In the genomic region with DNA sequence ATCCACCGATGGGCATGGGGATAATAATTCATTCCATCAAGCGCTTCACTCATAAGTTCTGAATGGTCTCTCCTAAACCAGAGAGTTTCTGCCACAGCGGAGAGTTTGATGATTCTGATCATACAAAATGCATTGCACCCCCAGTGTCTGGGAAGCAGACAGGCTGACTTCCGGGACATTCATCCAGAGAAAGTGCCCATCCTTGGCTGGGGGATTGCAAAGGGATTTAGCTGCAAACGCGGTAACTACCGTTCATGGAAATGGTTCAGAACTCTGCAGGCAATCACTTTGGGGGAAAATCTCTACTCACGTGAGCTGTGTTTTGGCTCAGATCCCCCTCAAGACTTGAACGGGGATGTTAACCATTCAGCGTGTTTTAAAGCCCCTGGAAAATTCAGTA, we compare ENCODE assay signal across 32 cellular contexts. TPM values are rescaled to one million over a fixed set of nuclear protein-coding genes. Genes with fewer than 3 reads are reported as not detected.
"Had no signal": no experiment of that assay in that cellular context is flagged by ENCODE, and none has a peak within 500 bp of the region (broad histone marks: within the 10 kb centered on the region; RNA-seq: fewer than 3 reads in every experiment).

No MANE protein-coding gene starts in this region.

- H3K9me3 ChIP-seq: ascending aorta, SJSA1, SK-N-SH had no signal

- H3K27me3 Mint-ChIP-seq: activated CD4-positive, alpha-beta T cell treated with anti-CD3 and anti-CD28 coated beads, Interleukin-2, amount 10 ng/mL, durations not matched to agents 7 days and 5 days; activated naive CD8-positive, alpha-beta T cell treated with anti-CD3 and anti-CD28 coated beads, Interleukin-2, amount 10 ng/mL, durations not matched to agents 7 days and 5 days had no signal

- H3K9me3 Mint-ChIP-seq: activated CD4-positive, alpha-beta T cell treated with anti-CD3 and anti-CD28 coated beads, Interleukin-2, amount 10 ng/mL, durations not matched to agents 7 days and 5 days; activated naive CD4-positive, alpha-beta T cell treated with anti-CD3 and anti-CD28 coated beads, Interleukin-2, amount 50 U/mL, for 24 hours; activated T-cell treated with anti-CD3 and anti-CD28 coated beads, Interleukin-2, amount 50 U/mL, for 24 hours; activated T-helper 2 cell treated with anti-CD3 and anti-CD28 coated beads, Interferon-gamma antibody, Interleukin-2, Interleukin-4, amounts not matched to agents 10 μg/mL and 5 μg/mL and 100 μg/mL, durations not matched to agents 14 hours and 24 hours and 36 hours; T-helper 1 cell treated with Interleukin-12 subunit alpha and Interleukin-12 subunit beta and Interleukin-4 antibody, amounts not matched to agents 30 μg/mL and 1 μg/mL, for 36 hours; T-helper 2 cell treated with Interferon-gamma antibody and Interleukin-4, amounts not matched to agents 5 μg/mL and 100 μg/mL, for 36 hours had no signal

- H3K4me3 Mint-ChIP-seq: activated CD4-positive, alpha-beta T cell treated with anti-CD3 and anti-CD28 coated beads for 36 hours; activated CD4-positive, alpha-beta T cell treated with anti-CD3 and anti-CD28 coated beads, Interleukin-2, amount 10 ng/mL, durations not matched to agents 7 days and 5 days; activated CD8-positive, alpha-beta T cell treated with anti-CD3 and anti-CD28 coated beads, Interleukin-2, amount 10 ng/mL, durations not matched to agents 7 days and 5 days; activated naive CD4-positive, alpha-beta T cell treated with anti-CD3 and anti-CD28 coated beads, Interleukin-2, amount 50 U/mL, for 24 hours; activated naive CD8-positive, alpha-beta T cell treated with anti-CD3 and anti-CD28 coated beads, Interleukin-2, amount 10 ng/mL, durations not matched to agents 7 days and 5 days; activated T-cell treated with anti-CD3 and anti-CD28 coated beads, Interleukin-2, amount 50 U/mL, for 24 hours; T-helper 1 cell treated with Interleukin-12 subunit alpha and Interleukin-12 subunit beta and Interleukin-4 antibody, amounts not matched to agents 30 μg/mL and 1 μg/mL, for 36 hours; T-helper 2 cell treated with Interferon-gamma antibody and Interleukin-4, amounts not matched to agents 5 μg/mL and 100 μg/mL, for 36 hours had no signal

- H3K4me1 ChIP-seq: ascending aorta, SJSA1 had no signal

- H3K27me3 ChIP-seq: ascending aorta, SJSA1 had no signal

- H3K36me3 Mint-ChIP-seq: activated naive CD4-positive, alpha-beta T cell treated with anti-CD3 and anti-CD28 coated beads, Interleukin-2, amount 50 U/mL, for 24 hours; activated naive CD8-positive, alpha-beta T cell treated with anti-CD3 and anti-CD28 coated beads, Interleukin-2, amount 10 ng/mL, durations not matched to agents 7 days and 5 days had no signal

- ATAC-seq: activated CD4-positive, alpha-beta T cell treated with anti-CD3 and anti-CD28 coated beads for 36 hours; activated CD8-positive, alpha-beta T cell treated with anti-CD3 and anti-CD28 coated beads, Interleukin-2, amount 10 ng/mL, durations not matched to agents 7 days and 5 days; Panc1 had no signal

- H3K27ac ChIP-seq: ascending aorta, SJSA1 had no signal

- H3K4me3 ChIP-seq: ascending aorta, SJSA1 had no signal

- H3K9ac ChIP-seq: SK-N-SH had no signal

- H3K4me1 Mint-ChIP-seq: activated CD4-positive, alpha-beta T cell treated with anti-CD3 and anti-CD28 coated beads for 36 hours; activated CD4-positive, alpha-beta T cell treated with anti-CD3 and anti-CD28 coated beads, Interleukin-2, amount 10 ng/mL, durations not matched to agents 7 days and 5 days; activated naive CD4-positive, alpha-beta T cell treated with anti-CD3 and anti-CD28 coated beads, Interleukin-2, amount 50 U/mL, for 24 hours; activated naive CD8-positive, alpha-beta T cell treated with anti-CD3 and anti-CD28 coated beads, Interleukin-2, amount 10 ng/mL, durations not matched to agents 7 days and 5 days had no signal

- H3K27ac Mint-ChIP-seq: activated CD4-positive, alpha-beta T cell treated with anti-CD3 and anti-CD28 coated beads for 36 hours; activated CD4-positive, alpha-beta T cell treated with anti-CD3 and anti-CD28 coated beads, Interleukin-2, amount 10 ng/mL, durations not matched to agents 7 days and 5 days; activated CD8-positive, alpha-beta T cell treated with anti-CD3 and anti-CD28 coated beads, Interleukin-2, amount 10 ng/mL, durations not matched to agents 7 days and 5 days; activated naive CD4-positive, alpha-beta T cell treated with anti-CD3 and anti-CD28 coated beads, Interleukin-2, amount 50 U/mL, for 24 hours; activated naive CD8-positive, alpha-beta T cell treated with anti-CD3 and anti-CD28 coated beads, Interleukin-2, amount 10 ng/mL, durations not matched to agents 7 days and 5 days; activated T-cell treated with anti-CD3 and anti-CD28 coated beads, Interleukin-2, amount 50 U/mL, for 24 hours; activated T-helper 2 cell treated with anti-CD3 and anti-CD28 coated beads, Interferon-gamma antibody, Interleukin-2, Interleukin-4, amounts not matched to agents 10 μg/mL and 5 μg/mL and 100 μg/mL, durations not matched to agents 14 hours and 24 hours and 36 hours; T-helper 1 cell treated with Interleukin-12 subunit alpha and Interleukin-12 subunit beta and Interleukin-4 antibody, amounts not matched to agents 30 μg/mL and 1 μg/mL, for 36 hours; T-helper 2 cell treated with Interferon-gamma antibody and Interleukin-4, amounts not matched to agents 5 μg/mL and 100 μg/mL, for 36 hours had no signal

- DNase-seq: activated CD4-positive, alpha-beta T cell treated with anti-CD3 and anti-CD28 coated beads for 36 hours; activated CD4-positive, alpha-beta T cell treated with anti-CD3 and anti-CD28 coated beads, Interleukin-2, amount 10 ng/mL, durations not matched to agents 7 days and 5 days; activated CD4-positive, alpha-beta T cell treated with anti-CD3 and anti-CD28 coated beads, Interleukin-2, amount 50 U/mL, for 48 hours; activated CD8-positive, alpha-beta T cell treated with anti-CD3 and anti-CD28 coated beads, Interleukin-2, amount 10 ng/mL, durations not matched to agents 7 days and 5 days; activated gamma-delta T cell; activated naive CD4-positive, alpha-beta T cell treated with Interleukin-2 at 50 U/mL for 16 hours; activated naive CD8-positive, alpha-beta T cell treated with anti-CD3 and anti-CD28 coated beads, Interleukin-2, amount 10 ng/mL, durations not matched to agents 7 days and 5 days; activated T-cell treated with anti-CD3 and anti-CD28 coated beads, Interleukin-2, amount 50 U/mL, for 24 hours; amygdala; NCI-H1048; NCI-H1105 treated with DMSO at 0.1 percent for 48 hours; NCI-H1436; NCI-H1694; NCI-H1930; NCI-H2081 treated with DMSO at 0.1 percent for 48 hours; NCI-H226; NCI-H446 treated with DMSO at 0.1 percent for 48 hours; NCI-H524; NCI-H69; NCI-H82; SHP77 treated with DMSO at 0.1 percent for 48 hours; SK-N-SH had no signal

- H3K36me3 ChIP-seq: ascending aorta, SJSA1 had no signal

- H3K4me2 ChIP-seq: SK-N-SH had no signal

RNA-seq across cellular contexts. Expression of a gene that starts 33.4 kb away (rescaled TPM):
- total RNA-seq: activated CD4-positive, alpha-beta T cell treated with anti-CD3 and anti-CD28 coated beads, Interleukin-2, amount 10 ng/mL, durations not matched to agents 7 days and 5 days; activated CD8-positive, alpha-beta T cell treated with anti-CD3 and anti-CD28 coated beads, Interleukin-2, amount 10 ng/mL, durations not matched to agents 7 days and 5 days; activated naive CD8-positive, alpha-beta T cell treated with anti-CD3 and anti-CD28 coated beads, Interleukin-2, amount 10 ng/mL, durations not matched to agents 7 days and 5 days; activated T-helper 2 cell treated with anti-CD3 and anti-CD28 coated beads, Interferon-gamma antibody, Interleukin-2, Interleukin-4, amounts not matched to agents 10 μg/mL and 5 μg/mL and 100 μg/mL, durations not matched to agents 14 hours and 24 hours and 36 hours; cardiac septum; MCF 10A; RPMI7951; SJSA1 had no signal
